Comparison of ENCODE assay signal across 8 cellular contexts in the genomic region with DNA sequence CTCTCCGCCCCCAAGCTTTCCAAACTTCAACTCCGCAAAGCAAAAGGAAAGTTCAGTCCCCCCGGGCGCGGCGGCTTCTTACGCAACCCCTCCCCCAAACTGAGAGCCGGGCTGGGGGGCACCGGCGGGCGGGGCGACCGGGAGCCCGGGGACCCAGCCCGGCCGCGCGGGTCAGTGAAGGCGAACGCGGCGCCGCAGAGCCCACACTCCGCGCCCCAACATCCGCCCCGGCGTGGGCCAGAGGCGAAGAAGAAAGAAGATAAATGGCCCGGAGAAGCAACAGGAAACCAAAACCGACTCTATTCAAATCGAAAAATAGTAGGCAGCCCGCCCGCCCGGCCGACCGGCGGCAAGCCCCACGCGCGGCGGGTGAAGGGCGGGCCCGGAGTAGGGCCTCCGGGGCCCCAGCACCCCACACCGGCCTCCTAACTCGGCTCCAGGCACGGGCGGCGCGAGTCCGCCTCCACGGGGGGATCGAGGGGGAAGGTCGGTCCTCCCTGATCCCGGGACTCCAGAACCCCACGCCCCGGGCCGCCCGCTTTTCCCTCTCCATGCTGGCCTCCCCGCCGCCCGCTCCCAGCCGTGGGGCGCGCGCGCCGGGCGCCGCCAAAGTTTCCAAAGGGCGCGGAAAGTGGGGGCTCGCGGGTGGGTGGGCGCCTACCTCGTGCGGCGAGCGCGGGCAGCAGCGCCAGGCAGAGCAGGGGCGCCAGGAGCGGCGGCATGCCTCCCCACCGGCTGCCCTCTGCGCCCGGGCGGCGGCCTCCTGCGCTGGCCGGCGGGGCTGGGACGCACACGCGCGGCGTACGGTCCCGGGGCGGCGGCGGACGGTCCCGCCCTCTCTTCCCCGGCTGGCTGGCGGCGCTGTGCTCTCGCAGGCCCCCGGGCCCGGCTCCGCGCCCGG. TPM values are rescaled to one million over a fixed set of nuclear protein-coding genes. Genes with fewer than 3 reads are reported as not detected.
DNase-seq lines count a peak whose midpoint lies in the region; ATAC-seq and TF ChIP-seq lines count a peak whose summit lies in the region.

No MANE protein-coding gene starts in this region.

- H3K27me3 ChIP-seq in mononuclear cell (ENCODE audit: insufficient read depth, low read length) (no peaks in the 10 kb centered on the region), suprapubic skin (no peaks in the 10 kb centered on the region)

- H3K36me3 ChIP-seq in suprapubic skin, result no peaks in the 10 kb centered on the region

- H3K9me3 Mint-ChIP-seq in central memory CD8-positive, alpha-beta T cell, result no peaks in the 10 kb centered on the region

- peaks cover 15% of the 10 kb centered on the region for H3K36me3 Mint-ChIP-seq in central memory CD8-positive, alpha-beta T cell (ENCODE audit: insufficient read depth)

- peak overlapping the region; percentile 97 for H3K27ac ChIP-seq in suprapubic skin

- H3K27me3 Mint-ChIP-seq in central memory CD8-positive, alpha-beta T cell, result no peaks in the 10 kb centered on the region

- H3K4me3 ChIP-seq in mononuclear cell (ENCODE audit: low read length) (peak overlapping the region; percentile 84), suprapubic skin (peak overlapping the region; percentile 85)

- ATAC-seq in GM19328 (IDR thresholded peaks at IDR 0.05; ENCODE audit: unreplicated experiment) (peak; percentile 16), HG03175 (IDR thresholded peaks at IDR 0.05; ENCODE audit: unreplicated experiment) (peak; percentile 23)
- ATAC-seq in central memory CD8-positive, alpha-beta T cell (replicated peaks; ENCODE audit: extremely low read depth, poor library complexity, severe bottlenecking), result peak; percentile 28

- no peaks in the 10 kb centered on the region for H3K9me3 ChIP-seq in mononuclear cell (ENCODE audit: low read depth, low read length)
- H3K9me3 ChIP-seq in suprapubic skin, result no peaks in the 10 kb centered on the region

- peak in 3 of 4 experiments; percentile 35 to 43 (median 39) for DNase-seq in activated CD4-positive, CD25-positive, alpha-beta regulatory T cell (lab: John Stamatoyannopoulos, UW)
- peak; percentile 25 to 37 for DNase-seq in central memory CD8-positive, alpha-beta T cell (ENCODE audit: low spot score in 2 of 2)
- DNase-seq in suprapubic skin (ENCODE audit: low spot score in 2 of 2) (no peak), GF-D8 (lab: John Stamatoyannopoulos, UW) (no peak), GOT3 (lab: John Stamatoyannopoulos, UW) (no peak)

- peak in 1 of 2 donors; percentile 25 for TF ChIP-seq POLR2A in suprapubic skin (IDR thresholded peaks at IDR 0.05)

- peaks cover 14% of the 10 kb centered on the region for H3K4me1 Mint-ChIP-seq in central memory CD8-positive, alpha-beta T cell

- 0% methylated on average over 12 of the region's 114 CpGs for WGBS in suprapubic skin

- peak overlapping the region; percentile 81 for H3K4me3 Mint-ChIP-seq in central memory CD8-positive, alpha-beta T cell

- H3K27ac Mint-ChIP-seq in central memory CD8-positive, alpha-beta T cell (ENCODE audit: low read depth), result no peak overlapping the region

- no peak for TF ChIP-seq EP300 in suprapubic skin (IDR thresholded peaks at IDR 0.05)

- no peak for TF ChIP-seq CTCF in suprapubic skin (IDR thresholded peaks at IDR 0.05)

- H3K4me1 ChIP-seq in mononuclear cell (ENCODE audit: insufficient read depth, low read length) (peaks cover 68% of the 10 kb centered on the region), suprapubic skin (peaks cover 67% of the 10 kb centered on the region)

RNA-seq across cellular contexts. Expression of gene NOTCH1, which starts 0.5 kb away (rescaled TPM):
- 28.1 TPM for total RNA-seq in mononuclear cell
- total RNA-seq in suprapubic skin, result 100 to 1,000 TPM in 3 of 4 donors, 10 to 100 TPM in 1; 71.0 to 160 (median 114) TPM

Comparison
In these comparisons a context has a peak if more than half of its experiments do, and no peak if none do; other contexts are left out.
1. DNase-seq: peak in activated CD4-positive, CD25-positive, alpha-beta regulatory T cell (3 of 4) and central memory CD8-positive, alpha-beta T cell (2 of 2); none in suprapubic skin (0 of 2), GF-D8 (single experiment) and GOT3 (single experiment).
2. Peak in every context shown above with its lines, with median percentiles within 50 percentile points of each other: ATAC-seq.